ENCODE assay signal across 9 cellular contexts in genomic region chr3:100496711-100497261, GRCh38. TPM values are rescaled to one million over a fixed set of nuclear protein-coding genes. Genes with fewer than 3 reads are reported as not detected.
DNase-seq lines count a peak whose midpoint lies in the region; ATAC-seq and TF ChIP-seq lines count a peak whose summit lies in the region.
"Had no signal": no experiment of that assay in that cellular context is flagged by ENCODE, and none has a peak within 500 bp of the region (broad histone marks: within the 10 kb centered on the region; RNA-seq: fewer than 3 reads in every experiment).

No MANE protein-coding gene starts in this region.

- no peaks in the 10 kb centered on the region for H3K79me2 ChIP-seq in SK-N-SH (ENCODE audit: insufficient read depth)

- H3K4me3 ChIP-seq in SK-N-SH (ENCODE audit: low read depth in 2 of 2, low read length in 1 of 2): no peak overlapping the region
- H3K4me3 ChIP-seq in upper lobe of right lung: no peak overlapping the region
- H3K4me3 ChIP-seq: lung had no signal

- H3K36me3 Mint-ChIP-seq in stimulated activated memory B cell treated with anti-CD40 and anti-IgM and Interleukin-4, amounts not matched to agents 10 μg/mL and 1 μg/mL and 100 μg/mL, for 72 hours: no peaks in the 10 kb centered on the region

- peaks cover 5% of the 10 kb centered on the region for H3F3A ChIP-seq in SK-N-SH (replicated peaks; ENCODE audit: insufficient read depth)

- POLR2A ChIA-PET in SK-N-SH (lab: Yijun Ruan, JAX): no interaction called here

- H3K4me1 ChIP-seq in SK-N-SH (ENCODE audit: control insufficient read depth in 1 of 2, insufficient read depth in 2 of 2, low read depth in 1 of 2, low read length in 1 of 2) (peaks cover 0 to under 1% of the 10 kb centered on the region in 2 experiments; a peak in 1 of 4 replicates), upper lobe of right lung (no peaks in the 10 kb centered on the region)

- no peak for TF ChIP-seq RAD21 in SK-N-SH (IDR thresholded peaks at IDR 0.05; ENCODE audit: low read length)

- H3K9me3 ChIP-seq in SK-N-SH (no peaks in the 10 kb centered on the region), upper lobe of right lung (no peaks in the 10 kb centered on the region)

- no peak overlapping the region for H3K9ac ChIP-seq in SK-N-SH

- CTCF ChIA-PET in SK-N-SH (lab: Yijun Ruan, JAX): interaction anchor here (1.0 kb wide), 1 partner anchor 34 kb away, joined by 6 read pairs; no protein-coding TSS in a partner anchor

- H3K27ac Mint-ChIP-seq in stimulated activated memory B cell treated with anti-CD40 and anti-IgM and Interleukin-4, amounts not matched to agents 10 μg/mL and 1 μg/mL and 100 μg/mL, for 72 hours: no peak overlapping the region

- TF ChIP-seq EP300 in SK-N-SH (IDR thresholded peaks at IDR 0.05; ENCODE audit: borderline replicate concordance in 1 of 2, low read depth in 1 of 2, low read length in 1 of 2): peak in 1 of 2 experiments; percentile 26; a peak in 1 of 4 replicates

- H3K27me3 Mint-ChIP-seq in stimulated activated memory B cell treated with anti-CD40 and anti-IgM and Interleukin-4, amounts not matched to agents 10 μg/mL and 1 μg/mL and 100 μg/mL, for 72 hours: peaks cover 11% of the 10 kb centered on the region

- H3K4me3 Mint-ChIP-seq in stimulated activated memory B cell treated with anti-CD40 and anti-IgM and Interleukin-4, amounts not matched to agents 10 μg/mL and 1 μg/mL and 100 μg/mL, for 72 hours: no peak overlapping the region

- peaks cover 27% of the 10 kb centered on the region for H3K4me1 Mint-ChIP-seq in stimulated activated memory B cell treated with anti-CD40 and anti-IgM and Interleukin-4, amounts not matched to agents 10 μg/mL and 1 μg/mL and 100 μg/mL, for 72 hours

- no peaks in the 10 kb centered on the region for H3K9me2 ChIP-seq in SK-N-SH

- H3K27ac ChIP-seq in SK-N-SH (ENCODE audit: low read depth in 2 of 2, low read length in 1 of 2): peak overlapping the region in 1 of 2 experiments; percentile 7; a peak in 2 of 4 replicates
- no peak overlapping the region for H3K27ac ChIP-seq in upper lobe of right lung

- TF ChIP-seq CTCF in SK-N-SH (IDR thresholded peaks at IDR 0.05): no peak
- no peak for TF ChIP-seq CTCF in upper lobe of right lung (IDR thresholded peaks at IDR 0.05)

- H3K4me2 ChIP-seq in SK-N-SH: no peak overlapping the region

- DNase-seq in SK-N-SH: no peak
- DNase-seq in cortex of kidney (lab: John Stamatoyannopoulos, UW): no peak
- no peak for DNase-seq in cerebellum (ENCODE audit: low spot score)
- DNase-seq in upper lobe of right lung: no peak
- DNase-seq: stimulated activated CD4-positive, alpha-beta T cell treated with anti-CD3 and anti-CD28 coated beads, Interleukin-4, amount 100 ng/mL, for 4 hours had no signal

- no peaks in the 10 kb centered on the region for H3K9me3 Mint-ChIP-seq in stimulated activated memory B cell treated with anti-CD40 and anti-IgM and Interleukin-4, amounts not matched to agents 10 μg/mL and 1 μg/mL and 100 μg/mL, for 72 hours

- H3K36me3 ChIP-seq in SK-N-SH (replicated peaks in 1 of 2; ENCODE audit: control insufficient read depth in 1 of 2, insufficient read depth in 2 of 2, low read length in 1 of 2): peaks cover 0 to 3% of the 10 kb centered on the region in 2 experiments
- H3K36me3 ChIP-seq in upper lobe of right lung: no peaks in the 10 kb centered on the region

- H2AFZ ChIP-seq in SK-N-SH (ENCODE audit: low read depth): no peak overlapping the region; the same call in 1 of the 2 replicates

- H4K20me1 ChIP-seq in SK-N-SH (ENCODE audit: insufficient read depth): no peaks in the 10 kb centered on the region

- peak; percentile 21 for ATAC-seq in GM19023 (IDR thresholded peaks at IDR 0.05; ENCODE audit: unreplicated experiment)
- peak; percentile 37 for ATAC-seq in HG03064 (IDR thresholded peaks at IDR 0.05; ENCODE audit: low read depth, unreplicated experiment)
- peak; percentile 39 for ATAC-seq in stimulated activated memory B cell treated with anti-CD40 and anti-IgM and Interleukin-4, amounts not matched to agents 10 μg/mL and 1 μg/mL and 100 μg/mL, for 72 hours
- ATAC-seq in upper lobe of right lung: no peak

- intact Hi-C loops in upper lobe of right lung (cut with DNase I): no loop called here

- H3K27me3 ChIP-seq in SK-N-SH (ENCODE audit: insufficient read depth): no peaks in the 10 kb centered on the region
- H3K27me3 ChIP-seq in upper lobe of right lung: no peaks in the 10 kb centered on the region

TF ChIP-seq in SK-N-SH, 30 proteins besides CTCF, POLR2A, EP300 and RAD21:
- 0 out of 2 replicates have a peak, but pooled peaks have one; percentile 44 for TF ChIP-seq JUND (IDR thresholded peaks at IDR 0.05)
- TF ChIP-seq REST (IDR thresholded peaks at IDR 0.05; ENCODE audit: low read depth, low read length): no peak
- no peak for TF ChIP-seq RXRA (IDR thresholded peaks at IDR 0.05; ENCODE audit: borderline replicate concordance, low read depth)
- no peak for TF ChIP-seq GATA2 (CRISPR knock-in tag; IDR thresholded peaks at IDR 0.05)
- no peak for TF ChIP-seq FOXJ3 (CRISPR knock-in tag; IDR thresholded peaks at IDR 0.05)
- 0 out of 2 replicates have a peak, but pooled peaks have one; percentile 44 for TF ChIP-seq TCF12 (IDR thresholded peaks at IDR 0.05)
- no peak for TF ChIP-seq SMC3 (IDR thresholded peaks at IDR 0.05; ENCODE audit: low read depth, low read length)
- TF ChIP-seq CHD2 (IDR thresholded peaks at IDR 0.05; ENCODE audit: low read length, partially characterized antibody): no peak
- no peak for TF ChIP-seq FOXM1 (IDR thresholded peaks at IDR 0.05; ENCODE audit: low read depth)
- no peak for TF ChIP-seq MAX (IDR thresholded peaks at IDR 0.05; ENCODE audit: low read depth)
- TF ChIP-seq FOSL2 (IDR thresholded peaks at IDR 0.05; ENCODE audit: borderline replicate concordance, low read depth): peak; percentile 55; the same call in 1 of the 2 replicates
- TF ChIP-seq SIN3A (IDR thresholded peaks at IDR 0.05; ENCODE audit: borderline replicate concordance, low read depth, low read length): no peak
- peak; percentile 43; the same call in 1 of the 2 replicates for TF ChIP-seq NFIC (IDR thresholded peaks at IDR 0.05; ENCODE audit: borderline replicate concordance)
- TF ChIP-seq RFX5 (IDR thresholded peaks at IDR 0.05; ENCODE audit: low read length): no peak
- TF ChIP-seq TEAD4 (IDR thresholded peaks at IDR 0.05; ENCODE audit: borderline replicate concordance, insufficient read depth): peak; percentile 72; the same call in 1 of the 2 replicates
- no peak for TF ChIP-seq TAF1 (IDR thresholded peaks at IDR 0.05; ENCODE audit: borderline replicate concordance, low read depth, low read length)
- no peak for TF ChIP-seq RCOR1 (IDR thresholded peaks at IDR 0.05; ENCODE audit: low read length)
- TF ChIP-seq MEF2A (IDR thresholded peaks at IDR 0.05; ENCODE audit: borderline replicate concordance, low read depth): no peak
- no peak for TF ChIP-seq USF2 (IDR thresholded peaks at IDR 0.05; ENCODE audit: borderline replicate concordance, low read depth, low read length)
- peak; percentile 54; the same call in 1 of the 2 replicates for TF ChIP-seq PBX3 (IDR thresholded peaks at IDR 0.05)

RNA-seq across cellular contexts. Expression of gene TMEM45A, which starts 4.4 kb away (rescaled TPM):
- 6.4 and 10.8 TPM in 2 replicates for polyA plus RNA-seq in SK-N-SH (2012; rRNA removed)
- 11.0 and 14.2 TPM in 2 replicates for polyA plus RNA-seq in SK-N-SH (2012; cell fraction: cytosol; rRNA removed)
- polyA plus RNA-seq in SK-N-SH (2012; cell fraction: nucleus; rRNA removed): 1.8 and 6.0 TPM in 2 replicates
- 4.0 TPM for total RNA-seq in cerebellum
- total RNA-seq in upper lobe of right lung: 15.9 TPM
